13 cellular contexts compared by ENCODE assay signal in the genomic region with DNA sequence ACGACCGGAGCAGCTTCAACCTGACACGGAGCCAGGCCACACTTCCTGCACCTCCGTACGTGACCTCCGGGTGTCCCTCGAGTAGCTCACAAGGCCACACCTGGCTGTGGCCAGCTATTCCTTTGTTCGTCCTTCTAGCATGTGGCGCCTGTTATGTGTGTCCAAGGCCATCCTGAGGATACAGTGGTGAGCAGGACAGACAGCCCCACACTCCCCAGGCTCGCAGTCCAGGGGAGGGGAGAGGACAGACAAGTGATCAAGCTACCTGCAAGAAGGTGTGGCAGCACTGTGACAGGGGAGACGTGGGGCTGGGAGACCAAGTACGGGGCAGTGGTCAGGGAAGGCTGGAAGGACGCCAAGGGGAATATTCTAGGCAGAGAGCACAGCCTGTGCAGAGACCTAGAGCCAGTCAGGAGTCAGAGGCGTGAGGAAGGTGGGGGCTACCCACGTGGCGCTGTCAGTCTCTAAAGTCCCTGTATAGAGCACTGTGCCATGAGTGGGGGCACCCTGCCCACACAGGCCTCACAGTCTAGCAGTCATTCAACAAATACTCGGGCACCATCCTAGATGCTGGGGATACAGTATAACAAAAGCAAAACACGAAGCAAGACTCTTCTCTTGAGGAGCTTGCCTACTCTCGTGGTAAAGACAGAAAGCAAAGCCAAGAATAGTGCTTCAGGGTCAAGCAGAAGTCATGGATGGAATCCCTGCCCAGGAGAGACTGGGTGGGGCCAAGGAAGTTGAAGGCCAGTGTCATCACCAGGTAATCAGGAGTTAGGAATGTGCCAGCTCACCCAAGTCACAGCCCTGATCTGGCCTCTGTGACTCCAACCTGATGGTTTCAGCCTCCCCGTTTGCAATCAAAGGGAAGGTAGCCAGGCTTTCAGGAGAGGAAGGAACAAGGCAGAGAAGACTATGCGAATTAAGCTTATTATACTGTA. TPM values are rescaled to one million over a fixed set of nuclear protein-coding genes. Genes with fewer than 3 reads are reported as not detected.
DNase-seq lines count a peak whose midpoint lies in the region; ATAC-seq, FAIRE-seq and TF ChIP-seq lines count a peak whose summit lies in the region.
"Had no signal": no experiment of that assay in that cellular context is flagged by ENCODE, and none has a peak within 500 bp of the region (broad histone marks: within the 10 kb centered on the region; RNA-seq: fewer than 3 reads in every experiment).

No MANE protein-coding gene starts in this region.

- TF ChIP-seq CTCF in RWPE2 (IDR thresholded peaks at IDR 0.05; ENCODE audit: poor library complexity, severe bottlenecking), result no peak
- no peak for TF ChIP-seq CTCF in suprapubic skin (IDR thresholded peaks at IDR 0.05)

- no peak for DNase-seq in activated naive CD8-positive, alpha-beta T cell treated with anti-CD3 and anti-CD28 coated beads for 36 hours
- DNase-seq in RWPE2 (ENCODE audit: low spot score) (peak; percentile 92), iPS-NIHi11 (ENCODE audit: low spot score) (peak; percentile 80), urothelium cell line (ENCODE audit: low spot score) (peak; percentile 80), nucleus accumbens (lab: John Stamatoyannopoulos, UW) (no peak), suprapubic skin (ENCODE audit: low spot score in 2 of 2) (no peak), right cardiac atrium (no peak)
- DNase-seq: effector memory CD8-positive, alpha-beta T cell; left cardiac atrium; NCI-H526; T-helper 9 cell had no signal

- H3K4me3 ChIP-seq in RWPE2 (ENCODE audit: severe bottlenecking) (no peak overlapping the region), suprapubic skin (no peak overlapping the region), right cardiac atrium (ENCODE audit: low read length) (no peak overlapping the region)
- H3K4me3 ChIP-seq: HAP-1 had no signal

- H3K27me3 Mint-ChIP-seq in activated naive CD8-positive, alpha-beta T cell, result no peaks in the 10 kb centered on the region
- peaks cover 5% of the 10 kb centered on the region for H3K27me3 Mint-ChIP-seq in activated naive CD8-positive, alpha-beta T cell treated with anti-CD3 and anti-CD28 coated beads for 36 hours
- H3K27me3 Mint-ChIP-seq: effector memory CD8-positive, alpha-beta T cell had no signal

- intact Hi-C loops in right cardiac atrium (cut with DNase I), result no loop called here

- peak; percentile 88 for FAIRE-seq in urothelium cell line (lab: Jason Lieb, UNC)

- H3K36me3 ChIP-seq in RWPE2 (ENCODE audit: low read depth) (no peaks in the 10 kb centered on the region), suprapubic skin (no peaks in the 10 kb centered on the region)
- H3K36me3 ChIP-seq: HAP-1 had no signal

- H3K4me1 Mint-ChIP-seq in activated naive CD8-positive, alpha-beta T cell (ENCODE audit: low read depth), result peaks cover 4% of the 10 kb centered on the region
- no peaks in the 10 kb centered on the region for H3K4me1 Mint-ChIP-seq in activated naive CD8-positive, alpha-beta T cell treated with anti-CD3 and anti-CD28 coated beads for 36 hours

- H3K36me3 Mint-ChIP-seq in activated naive CD8-positive, alpha-beta T cell, result no peaks in the 10 kb centered on the region
- H3K36me3 Mint-ChIP-seq in activated naive CD8-positive, alpha-beta T cell treated with anti-CD3 and anti-CD28 coated beads for 36 hours, result no peaks in the 10 kb centered on the region

- H3K9me3 ChIP-seq in RWPE2 (ENCODE audit: severe bottlenecking) (no peaks in the 10 kb centered on the region), suprapubic skin (no peaks in the 10 kb centered on the region), right cardiac atrium (ENCODE audit: control insufficient read depth, low read length) (no peaks in the 10 kb centered on the region)
- H3K9me3 ChIP-seq: HAP-1 had no signal

- H3K27ac Mint-ChIP-seq in activated naive CD8-positive, alpha-beta T cell, result peak overlapping the region; percentile 11
- no peak overlapping the region for H3K27ac Mint-ChIP-seq in activated naive CD8-positive, alpha-beta T cell treated with anti-CD3 and anti-CD28 coated beads for 36 hours

- H3K4me3 Mint-ChIP-seq in activated naive CD8-positive, alpha-beta T cell, result no peak overlapping the region
- no peak overlapping the region for H3K4me3 Mint-ChIP-seq in activated naive CD8-positive, alpha-beta T cell treated with anti-CD3 and anti-CD28 coated beads for 36 hours
- H3K4me3 Mint-ChIP-seq: effector memory CD8-positive, alpha-beta T cell had no signal

- no peaks in the 10 kb centered on the region for H3K9me3 Mint-ChIP-seq in activated naive CD8-positive, alpha-beta T cell (ENCODE audit: low read depth)
- H3K9me3 Mint-ChIP-seq in activated naive CD8-positive, alpha-beta T cell treated with anti-CD3 and anti-CD28 coated beads for 36 hours, result no peaks in the 10 kb centered on the region
- H3K9me3 Mint-ChIP-seq: effector memory CD8-positive, alpha-beta T cell had no signal

- WGBS in suprapubic skin, result 88% methylated on average over 21 of the region's 21 CpGs
- 84% methylated on average over 21 of the region's 21 CpGs for WGBS in right cardiac atrium

- peak; percentile 83 for ATAC-seq in RWPE2 (ENCODE audit: low read depth)
- no peak for ATAC-seq in right cardiac atrium

- no peak for TF ChIP-seq POLR2A in suprapubic skin (IDR thresholded peaks at IDR 0.05)

- H3K27ac ChIP-seq in RWPE2 (ENCODE audit: poor library complexity, severe bottlenecking), result peak overlapping the region; percentile 98
- H3K27ac ChIP-seq in suprapubic skin, result no peak overlapping the region
- H3K27ac ChIP-seq in right cardiac atrium (ENCODE audit: low read length), result no peak overlapping the region

- H3K4me1 ChIP-seq in RWPE2 (ENCODE audit: insufficient read depth, poor library complexity, severe bottlenecking), result peaks cover 43% of the 10 kb centered on the region
- peaks cover 26% of the 10 kb centered on the region for H3K4me1 ChIP-seq in suprapubic skin
- H3K4me1 ChIP-seq in right cardiac atrium (ENCODE audit: control insufficient read depth, insufficient read depth, low read length), result no peaks in the 10 kb centered on the region
- H3K4me1 ChIP-seq: HAP-1 had no signal

- H3K27me3 ChIP-seq in RWPE2 (ENCODE audit: insufficient read depth, poor library complexity, severe bottlenecking) (no peaks in the 10 kb centered on the region), suprapubic skin (no peaks in the 10 kb centered on the region), right cardiac atrium (ENCODE audit: control insufficient read depth, insufficient read depth) (no peaks in the 10 kb centered on the region)

- TF ChIP-seq EP300 in suprapubic skin (IDR thresholded peaks at IDR 0.05), result no peak

RNA-seq across cellular contexts. Expression of a gene that starts 58.6 kb away (rescaled TPM):
- total RNA-seq in activated naive CD8-positive, alpha-beta T cell treated with anti-CD3 and anti-CD28 coated beads for 36 hours, result 1 to 10 TPM; 1.5 to 2.8 TPM
- total RNA-seq in suprapubic skin (1 to 10 TPM; 5.6 to 8.5 (median 6.3) TPM), right cardiac atrium (1 to 10 TPM; 1.5 to 2.2 (median 1.9) TPM)
- polyA plus RNA-seq in right cardiac atrium, result 0.72 TPM

Comparison
In these comparisons a context has a peak if more than half of its experiments do, and no peak if none do; other contexts are left out.
1. DNase-seq: peak in RWPE2 (single experiment), iPS-NIHi11 (single experiment) and urothelium cell line (single experiment); none in activated naive CD8-positive, alpha-beta T cell treated with anti-CD3 and anti-CD28 coated beads for 36 hours (single experiment), nucleus accumbens (0 of 56), suprapubic skin (0 of 2) and right cardiac atrium (0 of 3).